In the genomic region with DNA sequence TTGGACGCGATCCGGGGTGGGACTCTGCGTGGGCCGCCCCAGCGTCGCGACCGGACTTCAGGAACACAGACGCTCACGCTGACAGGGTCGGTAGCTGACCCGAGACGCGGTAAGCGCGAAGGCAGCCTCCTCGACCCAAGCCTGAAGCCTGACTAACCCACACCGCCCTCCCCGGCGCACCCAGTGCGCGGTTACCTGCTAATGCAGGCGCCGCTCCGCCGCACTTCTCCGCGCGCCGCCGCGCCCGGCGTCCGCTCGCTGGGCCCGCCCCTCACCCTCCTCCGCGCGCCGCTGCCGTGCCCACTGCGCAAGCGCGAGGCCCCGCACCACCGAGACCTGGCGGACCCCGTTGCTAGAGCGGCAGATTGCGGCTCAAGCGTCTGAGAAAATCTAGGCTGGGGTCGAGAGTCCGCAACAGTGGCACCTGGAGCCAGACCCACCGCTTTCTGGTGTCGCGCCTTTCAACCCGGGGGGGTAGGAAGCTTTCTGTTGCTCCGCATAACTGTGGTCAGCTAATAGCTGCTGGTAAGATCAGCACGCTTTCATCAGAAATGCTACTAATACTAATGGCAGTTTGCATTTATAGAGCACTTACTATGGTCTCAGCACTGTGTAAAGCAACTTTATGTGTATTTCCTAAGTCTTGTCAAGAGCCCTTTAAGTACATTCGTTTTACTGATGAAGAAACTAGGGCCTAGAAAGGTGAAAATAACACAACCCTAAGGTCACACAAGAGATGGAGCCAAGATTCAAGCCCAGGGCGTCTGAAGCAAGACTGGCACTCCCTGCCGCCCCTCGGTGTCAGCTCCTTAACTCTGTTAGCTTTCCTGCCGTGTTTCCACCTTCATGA, we compare ENCODE assay signal across 8 cellular contexts. TPM values are rescaled to one million over a fixed set of nuclear protein-coding genes. Genes with fewer than 3 reads are reported as not detected.
A peak's percentile ranks its signal among the peaks of the same experiment; 100 is the strongest.
DNase-seq lines count a peak whose midpoint lies in the region; ATAC-seq and TF ChIP-seq lines count a peak whose summit lies in the region.

A gene with protein sequence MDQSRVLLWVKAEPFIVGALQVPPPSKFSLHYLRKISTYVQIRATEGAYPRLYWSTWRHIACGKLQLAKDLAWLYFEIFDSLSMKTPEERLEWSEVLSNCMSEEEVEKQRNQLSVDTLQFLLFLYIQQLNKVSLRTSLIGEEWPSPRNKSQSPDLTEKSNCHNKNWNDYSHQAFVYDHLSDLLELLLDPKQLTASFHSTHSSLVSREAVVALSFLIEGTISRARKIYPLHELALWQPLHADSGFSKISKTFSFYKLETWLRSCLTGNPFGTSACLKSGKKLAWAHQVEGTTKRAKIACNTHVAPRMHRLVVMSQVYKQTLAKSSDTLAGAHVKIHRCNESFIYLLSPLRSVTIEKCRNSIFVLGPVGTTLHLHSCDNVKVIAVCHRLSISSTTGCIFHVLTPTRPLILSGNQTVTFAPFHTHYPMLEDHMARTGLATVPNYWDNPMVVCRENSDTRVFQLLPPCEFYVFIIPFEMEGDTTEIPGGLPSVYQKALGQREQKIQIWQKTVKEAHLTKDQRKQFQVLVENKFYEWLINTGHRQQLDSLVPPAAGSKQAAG (minus strand): TSS at position 268 of the 850 bp plus-strand sequence. CDS start 3,010 bp downstream, outside the sequence.

- H3K36me3 ChIP-seq in hepatocyte (replicated peaks; ENCODE audit: insufficient read depth, low read depth) (no peaks in the 10 kb centered on the region), aorta (ENCODE audit: control insufficient read depth in 1 of 2, insufficient read depth in 2 of 2, low read length in 1 of 2) (no peaks in the 10 kb centered on the region)

- no peaks in the 10 kb centered on the region for H3K9me2 ChIP-seq in hepatocyte (replicated peaks; ENCODE audit: insufficient read depth)

- H3K4me3 ChIP-seq in hepatocyte (peak within 1 kb of the TSS; percentile 89), aorta (ENCODE audit: low read length in 2 of 2) (peak within 1 kb of the TSS; percentile 78 to 86)

- peaks cover 13% of the 10 kb centered on the region for H3K4me1 ChIP-seq in hepatocyte (ENCODE audit: insufficient read depth)
- peaks cover 3% of the 10 kb centered on the region in 2 donors for H3K4me1 ChIP-seq in aorta (ENCODE audit: control insufficient read depth in 1 of 2, insufficient read depth in 2 of 2, low read length in 2 of 2)

- H3K79me2 ChIP-seq in hepatocyte, result peaks cover 34% of the 10 kb centered on the region

- no peaks in the 10 kb centered on the region for H3K9me3 ChIP-seq in hepatocyte (ENCODE audit: low read depth)
- H3K9me3 ChIP-seq in aorta (ENCODE audit: control insufficient read depth, low read length), result no peaks in the 10 kb centered on the region

- H3K4me2 ChIP-seq in hepatocyte, result peak within 1 kb of the TSS; percentile 85

- no peak for TF ChIP-seq CTCF in hepatocyte (IDR thresholded peaks at IDR 0.05; ENCODE audit: poor library complexity)

- peak within 1 kb of the TSS; percentile 98 for H2AFZ ChIP-seq in hepatocyte

- H3K27me3 ChIP-seq in hepatocyte (no peaks in the 10 kb centered on the region), aorta (ENCODE audit: control insufficient read depth in 1 of 2, insufficient read depth in 2 of 2, low read length in 1 of 2) (no peaks in the 10 kb centered on the region)

- H4K20me1 ChIP-seq in hepatocyte (ENCODE audit: insufficient read depth, poor library complexity, severe bottlenecking), result no peaks in the 10 kb centered on the region

- intact Hi-C loops in aorta (cut with DNase I), result loop anchor here in 1 of 2 donors (10.0 kb wide), 1 partner anchor 218 kb away; a partner anchor contains a TSS

- 2% methylated on average over 60 of the region's 66 CpGs for WGBS in hepatocyte (ENCODE audit: low lambda C conversion rate, missing lambda C conversion rate)
- 0% methylated on average over 55 to 66 of the region's 66 CpGs for WGBS in aorta, 2 donors

- DNase-seq in NCI-H2029 (lab: John Stamatoyannopoulos, UW) (peak; percentile 68), T1000 (lab: John Stamatoyannopoulos, UW) (peak; percentile 93), astrocyte of the hippocampus (ENCODE audit: low read depth, low spot score) (peak; percentile 97), hepatocyte (ENCODE audit: low spot score) (peak; percentile 94), renal cortical epithelial cell (ENCODE audit: low read depth) (peak; percentile 74), aorta (peak; percentile 94 to 97)

- H3K27ac ChIP-seq in hepatocyte (peak within 1 kb of the TSS; percentile 90), aorta (ENCODE audit: low read depth in 1 of 2, low read length in 2 of 2) (peak within 1 kb of the TSS; percentile 34 to 47)

- ATAC-seq in GM18508 (IDR thresholded peaks at IDR 0.05; ENCODE audit: insufficient read depth, unreplicated experiment), result peak; percentile 25
- ATAC-seq in HG02973 (IDR thresholded peaks at IDR 0.05; ENCODE audit: unreplicated experiment), result peak; percentile 43
- peak; percentile 91 for ATAC-seq in aorta (ENCODE audit: low FRiP score)

RNA-seq across cellular contexts. Expression of the gene that starts here (rescaled TPM):
- total RNA-seq in hepatocyte (13.1 and 13.4 TPM in 2 replicates), renal cortical epithelial cell (15.5 and 16.0 TPM in 2 replicates), aorta (10 to 100 TPM; 11.5 to 13.3 TPM)
- polyA plus RNA-seq in hepatocyte (13.5 and 14.9 TPM in 2 replicates), aorta (1 to 10 TPM; 5.1 to 5.3 TPM)

Comparison
In these comparisons a context has a peak if more than half of its experiments do, and no peak if none do; other contexts are left out.
1. Peak in every context shown above with its lines: DNase-seq, ATAC-seq, H3K4me3 ChIP-seq and H3K27ac ChIP-seq.
2. ATAC-seq: peak in every context shown above with its lines; median percentile 91 in aorta; 43 in HG02973; 25 in GM18508.